24 cellular contexts compared by ENCODE assay signal in the genomic region with DNA sequence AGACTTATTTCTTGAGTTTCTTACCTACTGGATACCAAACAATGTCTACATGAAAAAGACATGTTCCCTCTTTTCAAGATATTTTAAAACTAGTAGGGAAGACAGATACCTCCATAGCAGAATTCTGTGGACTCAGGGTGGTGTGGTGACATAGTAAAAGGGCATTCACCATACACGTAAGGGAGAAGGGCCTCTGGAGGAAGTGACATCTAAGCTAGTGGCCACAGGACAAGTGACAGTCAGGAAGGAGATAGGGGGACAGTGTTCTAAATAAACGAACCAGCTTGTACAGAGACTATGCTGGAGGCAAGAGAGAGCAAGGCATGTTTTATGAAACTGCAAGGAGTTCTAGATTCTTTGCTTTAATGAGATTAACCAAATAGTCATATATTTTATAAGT.
"Had no signal": no experiment of that assay in that cellular context is flagged by ENCODE, and none has a peak within 500 bp of the region (broad histone marks: within the 10 kb centered on the region; RNA-seq: fewer than 3 reads in every experiment).

No MANE protein-coding gene starts in this region.

- H3K4me3 ChIP-seq: dorsolateral prefrontal cortex, gastrocnemius medialis, lung, mucosa of descending colon, prostate gland, right atrium auricular region, sigmoid colon, stomach, thyroid gland had no signal

- ATAC-seq: esophagus mucosa; gastrocnemius medialis; left lobe of liver; mucosa of descending colon; natural killer cell treated with Interleukin-12 subunit alpha and Interleukin-12 subunit beta and Interleukin-15 and Interleukin-18, amount 100 ng/mL, for 72 hours; stimulated activated effector memory CD8-positive, alpha-beta T cell treated with anti-CD3 and anti-CD28 coated beads, Interleukin-12 subunit alpha, Interleukin-12 subunit beta, amount 100 ng/mL, for 72 hours had no signal

- H3K27ac ChIP-seq: dorsolateral prefrontal cortex, epithelial cell of prostate, gastrocnemius medialis, neutrophil, prostate gland, right atrium auricular region, sigmoid colon, stomach, thyroid gland had no signal

- H3K9me3 ChIP-seq: gastrocnemius medialis, mucosa of descending colon, neutrophil, prostate gland, right atrium auricular region, sigmoid colon, stomach, thyroid gland had no signal

- DNase-seq: dorsolateral prefrontal cortex; effector CD4-positive, alpha-beta T cell; foreskin fibroblast; gastrocnemius medialis; head of caudate nucleus; kidney; mucosa of descending colon; naive B cell; sigmoid colon; stimulated activated CD4-positive, alpha-beta T cell treated with anti-CD3 and anti-CD28 coated beads, Interleukin-2, amount 100 ng/mL, for 24 hours; stimulated activated CD4-positive, alpha-beta T cell treated with anti-CD3 and anti-CD28 coated beads, Interleukin-4, amount 100 ng/mL, for 24 hours; stimulated activated naive CD4-positive, alpha-beta T cell treated with Interleukin-2 at 50 U/mL for 16 hours; stomach; thyroid gland had no signal

- H3K36me3 ChIP-seq: gastrocnemius medialis, neutrophil, prostate gland, right atrium auricular region, sigmoid colon, stomach, thyroid gland had no signal

- FAIRE-seq: colon, kidney had no signal

- H3K27me3 ChIP-seq: dorsolateral prefrontal cortex, gastrocnemius medialis, neutrophil, right atrium auricular region, sigmoid colon, stomach, thyroid gland had no signal

- H3K4me1 ChIP-seq: gastrocnemius medialis, prostate gland, right atrium auricular region, sigmoid colon, stomach, thyroid gland had no signal
